In the genomic region with DNA sequence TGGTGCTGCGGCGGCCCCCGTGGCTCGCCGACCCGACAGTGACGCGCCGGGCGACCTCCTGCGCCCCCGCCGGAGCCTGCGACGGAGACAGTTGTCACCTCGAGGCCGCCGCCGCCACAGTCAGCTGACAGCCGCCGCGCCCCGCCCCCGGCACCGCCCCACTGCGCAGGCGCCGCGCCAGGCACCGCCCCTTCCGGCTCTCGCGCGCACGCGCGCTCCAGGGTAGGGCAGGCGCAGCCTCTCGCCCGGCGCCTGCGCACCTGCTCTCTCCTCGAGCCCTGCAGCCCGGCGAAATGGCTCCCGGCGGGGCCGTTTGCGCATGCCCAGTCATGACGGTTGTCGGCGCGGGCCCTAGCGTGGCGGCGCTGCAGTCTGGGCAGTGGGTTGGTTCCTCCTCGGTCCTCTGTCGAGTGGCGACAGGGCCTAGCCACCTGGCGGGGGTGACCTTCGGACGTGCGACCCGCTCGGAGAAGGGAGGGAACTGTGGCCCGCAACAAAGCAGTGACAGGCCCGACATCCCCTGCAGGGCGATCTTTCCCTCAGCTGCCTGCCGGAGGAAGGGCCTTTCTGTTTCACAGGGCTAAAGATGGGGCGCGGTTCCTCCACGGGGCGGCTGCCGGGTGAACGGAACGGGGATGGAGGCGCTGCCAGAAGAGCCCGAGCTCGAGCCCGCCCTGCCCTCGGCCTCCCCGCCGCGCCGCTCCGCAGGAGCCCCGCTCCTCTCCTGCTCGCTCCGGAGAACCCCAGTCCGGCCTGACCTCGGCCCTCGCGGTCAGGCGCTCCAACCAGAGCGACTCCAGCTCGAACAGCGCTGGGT, we compare ENCODE assay signal across 8 cellular contexts. TPM values are rescaled to one million over a fixed set of nuclear protein-coding genes. Genes with fewer than 3 reads are reported as not detected.
DNase-seq lines count a peak whose midpoint lies in the region; ATAC-seq, FAIRE-seq and TF ChIP-seq lines count a peak whose summit lies in the region.

Gene TOLLIP (minus strand): TSS at position 135 of the 817 bp plus-strand sequence. CDS start 134 bp downstream, at position 1.

- H3K9me2 ChIP-seq in SU-DHL-6 (replicated peaks; ENCODE audit: insufficient read depth, low read length) = no peaks in the 10 kb centered on the region

- peak; percentile 79 for ATAC-seq in HG02642 (IDR thresholded peaks at IDR 0.05; ENCODE audit: poor library complexity, unreplicated experiment)
- ATAC-seq in activated naive CD8-positive, alpha-beta T cell treated with anti-CD3 and anti-CD28 coated beads, Interleukin-2, amount 10 ng/mL, durations not matched to agents 7 days and 5 days (ENCODE audit: low read depth) = peak; percentile 92
- peak; percentile 97 for ATAC-seq in Right ventricle myocardium superior (ENCODE audit: poor library complexity)
- peak; percentile 89 to 93 (median 91) for ATAC-seq in pancreas

- H3F3A ChIP-seq in SU-DHL-6 (ENCODE audit: insufficient read depth) = peaks cover 23% of the 10 kb centered on the region

- DNase-seq in NCI-H1105 treated with DMSO at 0.1 percent for 48 hours (lab: John Stamatoyannopoulos, UW) = peak; percentile 93
- DNase-seq in activated naive CD8-positive, alpha-beta T cell treated with anti-CD3 and anti-CD28 coated beads, Interleukin-2, amount 10 ng/mL, durations not matched to agents 7 days and 5 days = peak; percentile 100
- peak; percentile 98 for DNase-seq in Right ventricle myocardium superior
- peak; percentile 94 to 99 (median 98) for DNase-seq in pancreas
- peak; percentile 93 for DNase-seq in thyroid gland

- 0 out of 3 replicates have a peak, but pooled peaks have one; percentile 23 for TF ChIP-seq CTCF in GM12872 (IDR thresholded peaks at IDR 0.05; ENCODE audit: insufficient read depth, low read depth, low read length)
- TF ChIP-seq CTCF in SU-DHL-6 (IDR thresholded peaks at IDR 0.05; ENCODE audit: insufficient read depth, low read length, poor library complexity, severe bottlenecking) = no peak
- no peak for TF ChIP-seq CTCF in pancreas (IDR thresholded peaks at IDR 0.05)
- peak in 2 of 6 experiments; percentile 17 to 25 for TF ChIP-seq CTCF in thyroid gland (IDR thresholded peaks at IDR 0.05)

- peak within 1 kb of the TSS; percentile 79 for H3K4me3 Mint-ChIP-seq in activated naive CD8-positive, alpha-beta T cell treated with anti-CD3 and anti-CD28 coated beads, Interleukin-2, amount 10 ng/mL, durations not matched to agents 7 days and 5 days

- peaks cover 10% of the 10 kb centered on the region for H3K36me3 Mint-ChIP-seq in activated naive CD8-positive, alpha-beta T cell treated with anti-CD3 and anti-CD28 coated beads, Interleukin-2, amount 10 ng/mL, durations not matched to agents 7 days and 5 days

- H3K79me2 ChIP-seq in SU-DHL-6 (ENCODE audit: insufficient read depth, low read length) = peaks cover 33% of the 10 kb centered on the region; the same call in 1 of the 2 replicates

- peaks cover 7% of the 10 kb centered on the region for H3K27me3 Mint-ChIP-seq in activated naive CD8-positive, alpha-beta T cell treated with anti-CD3 and anti-CD28 coated beads, Interleukin-2, amount 10 ng/mL, durations not matched to agents 7 days and 5 days

- WGBS in pancreas, 2 donors = 1% methylated on average over 64 to 97 of the region's 97 CpGs
- WGBS in thyroid gland, 2 donors = 0 to 5% methylated on average over 3 to 46 of the region's 97 CpGs

- H2AFZ ChIP-seq in SU-DHL-6 (ENCODE audit: low read depth, low read length, severe bottlenecking) = peak within 1 kb of the TSS; percentile 81

- H4K20me1 ChIP-seq in SU-DHL-6 (ENCODE audit: low read depth, low read length) = no peaks in the 10 kb centered on the region

- peaks cover 8% of the 10 kb centered on the region for H3K9me3 Mint-ChIP-seq in activated naive CD8-positive, alpha-beta T cell treated with anti-CD3 and anti-CD28 coated beads, Interleukin-2, amount 10 ng/mL, durations not matched to agents 7 days and 5 days

- intact Hi-C loops in Right ventricle myocardium superior (cut with DNase I) (loop anchor here (5.0 to 10.0 kb wide), 3 partner anchors 42 to 265 kb away; partner anchors contain the start of gene DUSP8), pancreas (cut with DNase I) (no loop called here), thyroid gland (cut with DNase I) (loop anchor here (5.0 kb wide), 1 partner anchor 78 kb away; the partner anchor contains the start of gene BRSK2)

- peak in 1 of 2 donors; percentile 91 for TF ChIP-seq POLR2A in thyroid gland (IDR thresholded peaks at IDR 0.05)

- POLR2A ChIA-PET in activated naive CD8-positive, alpha-beta T cell treated with anti-CD3 and anti-CD28 coated beads, Interleukin-2, amount 10 ng/mL, durations not matched to agents 7 days and 5 days (lab: Charles Lee) = interaction anchor here (0.7 to 1.9 kb wide), 8 partner anchors 11 to 79 kb away, joined by 3 to 18 read pairs (median 6); partner anchors contain the start of gene BRSK2

- no peak for FAIRE-seq in pancreas (lab: Jason Lieb, UNC)

- H3K4me2 ChIP-seq in SU-DHL-6 (ENCODE audit: low read depth, low read length, poor library complexity, severe bottlenecking) = peak within 1 kb of the TSS; percentile 58

- peak within 1 kb of the TSS; percentile 94 for H3K27ac Mint-ChIP-seq in activated naive CD8-positive, alpha-beta T cell treated with anti-CD3 and anti-CD28 coated beads, Interleukin-2, amount 10 ng/mL, durations not matched to agents 7 days and 5 days

- no peaks in the 10 kb centered on the region; the same call in 1 of the 2 replicates for H3K36me3 ChIP-seq in SU-DHL-6 (ENCODE audit: low read length)
- no peaks in the 10 kb centered on the region for H3K36me3 ChIP-seq in pancreas
- no peaks in the 10 kb centered on the region for H3K36me3 ChIP-seq in thyroid gland

- peaks cover 18 to 42% (median 31%) of the 10 kb centered on the region in 3 donors for H3K4me1 ChIP-seq in pancreas
- peaks cover 21 to 35% of the 10 kb centered on the region in 2 donors for H3K4me1 ChIP-seq in thyroid gland

- H3K9me3 ChIP-seq in SU-DHL-6 (ENCODE audit: insufficient read depth, low read length) (peaks cover 10% of the 10 kb centered on the region; the same call in 1 of the 2 replicates), pancreas (no peaks in the 10 kb centered on the region), thyroid gland (no peaks in the 10 kb centered on the region)

- peaks cover 28% of the 10 kb centered on the region for H3K4me1 Mint-ChIP-seq in activated naive CD8-positive, alpha-beta T cell treated with anti-CD3 and anti-CD28 coated beads, Interleukin-2, amount 10 ng/mL, durations not matched to agents 7 days and 5 days

- peak within 1 kb of the TSS; percentile 60 for H3K9ac ChIP-seq in SU-DHL-6 (ENCODE audit: low read length)

- H3K27me3 ChIP-seq in SU-DHL-6 (ENCODE audit: low read length) = no peaks in the 10 kb centered on the region
- H3K27me3 ChIP-seq in pancreas = no peaks in the 10 kb centered on the region
- H3K27me3 ChIP-seq in thyroid gland = no peaks in the 10 kb centered on the region

- H3K27ac ChIP-seq in SU-DHL-6 (ENCODE audit: low read depth, low read length) (peak within 1 kb of the TSS; percentile 81), pancreas (peak within 1 kb of the TSS; percentile 73 to 91 (median 90)), thyroid gland (peak within 1 kb of the TSS; percentile 81 to 90 (median 86))

- H3K4me3 ChIP-seq in SU-DHL-6 (ENCODE audit: insufficient read depth, low read length, poor library complexity, severe bottlenecking) (peak within 1 kb of the TSS; percentile 67), pancreas (peak within 1 kb of the TSS; percentile 66 to 95 (median 88)), thyroid gland (replicated peaks in 1 of 3) (peak within 1 kb of the TSS; percentile 79 to 93 (median 85))

RNA-seq across cellular contexts. Expression of gene TOLLIP, which starts in this region (rescaled TPM):
- total RNA-seq in activated naive CD8-positive, alpha-beta T cell treated with anti-CD3 and anti-CD28 coated beads, Interleukin-2, amount 10 ng/mL, durations not matched to agents 7 days and 5 days = 10 to 100 TPM; 36.7 to 37.5 TPM
- total RNA-seq in Right ventricle myocardium superior (49.9 TPM), pancreas (10 to 100 TPM; 41.6 to 69.8 (median 54.0) TPM), thyroid gland (10 to 100 TPM; 37.1 to 74.4 (median 65.7) TPM)
- 10 to 100 TPM; 35.2 to 35.6 TPM for polyA plus RNA-seq in pancreas

Comparison
In these comparisons a context has a peak if more than half of its experiments do, and no peak if none do; other contexts are left out.
1. Peak in every context shown above with its lines: DNase-seq, ATAC-seq, H3K4me3 ChIP-seq and H3K27ac ChIP-seq.
2. intact Hi-C loops: an anchor here in Right ventricle myocardium superior (5.0 to 10.0 kb wide) and thyroid gland (5.0 kb wide); none called in pancreas.